ENCODE assay signal across 6 cellular contexts in the genomic region with DNA sequence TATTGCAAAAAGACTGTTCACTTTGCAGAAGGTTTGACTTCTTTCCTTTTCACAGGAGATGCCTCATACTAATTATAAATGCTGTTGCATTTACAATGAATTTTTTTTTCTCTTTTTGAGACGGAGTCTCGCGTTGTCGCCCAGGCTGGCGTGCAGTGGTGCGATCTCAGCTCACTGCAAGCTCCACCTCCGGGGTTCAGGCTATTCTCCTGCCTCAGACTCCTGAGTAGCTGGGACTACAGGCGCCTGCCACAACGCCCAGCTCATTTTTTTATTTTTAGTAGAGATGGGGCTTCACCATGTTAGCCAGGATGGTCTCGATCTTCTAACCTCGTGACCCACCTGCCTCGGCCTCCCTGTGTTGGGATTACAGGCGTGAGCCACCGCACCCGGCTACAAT.
A peak's percentile ranks its signal among the peaks of the same experiment; 100 is the strongest.
DNase-seq lines count a peak whose midpoint lies in the region; ATAC-seq and TF ChIP-seq lines count a peak whose summit lies in the region.
"Not testable (repeated sequence)": the region's sequence is repeated elsewhere in the genome, so short reads cannot be mapped to it uniquely, and the experiment has no call there.

No MANE protein-coding gene starts in this region.

- dilution Hi-C loops in IMR-90 (cut with HindIII; ENCODE audit: low sequenced_read_pairs, unreplicated experiment): not testable (repeated sequence)

- not testable (repeated sequence) for H3K9ac ChIP-seq in BLaER1; BLaER1 treated with 17β-estradiol and CSF1 and Interleukin-3, amounts not matched to agents 10 nM and 100 nM; DND-41 (ENCODE audit: low read depth, low read length); IMR-90 (ENCODE audit: low read depth, low read length); mesenchymal stem cell (ENCODE audit: low read length)

- H3K56ac ChIP-seq in IMR-90 (ENCODE audit: extremely low read depth, insufficient read depth, low read length): not testable (repeated sequence)

- not testable (repeated sequence) for H2BK120ac ChIP-seq in IMR-90 (ENCODE audit: low read depth, low read length); mesenchymal stem cell (ENCODE audit: low read depth, low read length)

- H3K4me3 ChIP-seq in BLaER1; BLaER1 treated with 17β-estradiol and CSF1 and Interleukin-3, amounts not matched to agents 10 nM and 100 nM; DND-41 (ENCODE audit: low read depth in 1 of 2, low read length in 2 of 2); IMR-90 (ENCODE audit: insufficient read depth, low read depth, low read length); mesenchymal stem cell (ENCODE audit: insufficient read depth in 1 of 2, low read depth in 1 of 2, low read length in 2 of 2): not testable (repeated sequence)

- H3K27ac Mint-ChIP-seq in osteocyte (ENCODE audit: unreplicated experiment): not testable (repeated sequence)

- H2AK5ac ChIP-seq in IMR-90 (ENCODE audit: low read depth, low read length); mesenchymal stem cell (ENCODE audit: low read length, severe bottlenecking): not testable (repeated sequence)

- not testable (repeated sequence) for H3K18ac ChIP-seq in IMR-90 (ENCODE audit: low read depth, low read length)
- peak overlapping the region; percentile 28 to 50 for H3K18ac ChIP-seq in mesenchymal stem cell (ENCODE audit: low read depth in 1 of 2, low read length in 2 of 2)

- not testable (repeated sequence) for H3K36me3 Mint-ChIP-seq in osteocyte (ENCODE audit: unreplicated experiment)

- not testable (repeated sequence) for TF ChIP-seq CTCF in DND-41 (IDR thresholded peaks at IDR 0.05; ENCODE audit: borderline replicate concordance, extremely low read depth, low read length, poor library complexity, severe bottlenecking); IMR-90 (conservative IDR thresholded peaks at IDR 0.05; ENCODE audit: low read depth, low read length); osteocyte (IDR thresholded peaks at IDR 0.05)

- H4K20me1 ChIP-seq in BLaER1; BLaER1 treated with 17β-estradiol and CSF1 and Interleukin-3, amounts not matched to agents 10 nM and 100 nM; DND-41 (ENCODE audit: insufficient read depth, low read length); IMR-90 (ENCODE audit: insufficient read depth, low read length): not testable (repeated sequence)

- H3K9me3 Mint-ChIP-seq in osteocyte (ENCODE audit: unreplicated experiment): not testable (repeated sequence)

- DNase-seq in DND-41, IMR-90, mesenchymal stem cell: not testable (repeated sequence)
- DNase-seq in osteocyte (ENCODE audit: extremely low spot score, unreplicated experiment): peak; percentile 56

- 87% methylated on average over 5 of the region's 15 CpGs; no CpG with 5 or more reads in 1 of the 2 experiments for WGBS in IMR-90 (ENCODE audit: extremely low coverage in 2 of 2, insufficient read length in 1 of 2), 2 experiments
- WGBS in mesenchymal stem cell: 98% methylated on average over 13 of the region's 15 CpGs

- peak overlapping the region; percentile 21; the same call in 1 of the 3 replicates for H2BK15ac ChIP-seq in IMR-90 (ENCODE audit: low read depth, low read length)
- not testable (repeated sequence) for H2BK15ac ChIP-seq in mesenchymal stem cell (ENCODE audit: low read depth, poor library complexity, severe bottlenecking)

- H3K4me1 Mint-ChIP-seq in osteocyte (ENCODE audit: unreplicated experiment): not testable (repeated sequence)

- H2AFZ ChIP-seq in DND-41 (ENCODE audit: low read depth, low read length); IMR-90 (replicated peaks; ENCODE audit: low read length, poor library complexity); mesenchymal stem cell (ENCODE audit: low read depth, low read length): not testable (repeated sequence)

- not testable (repeated sequence) for H2AK9ac ChIP-seq in IMR-90 (replicated peaks; ENCODE audit: low read depth, low read length, poor library complexity)

- H3K4me2 ChIP-seq in BLaER1: peak overlapping the region; percentile 53; the same call in 1 of the 2 replicates
- peak overlapping the region in 10 of 11 experiments; percentile 31 to 84 (median 74); a peak in 16 of 22 replicates for H3K4me2 ChIP-seq in BLaER1 treated with 17β-estradiol and CSF1 and Interleukin-3, amounts not matched to agents 10 nM and 100 nM
- H3K4me2 ChIP-seq in DND-41 (ENCODE audit: insufficient read depth, low read length); IMR-90 (ENCODE audit: low read depth, low read length); mesenchymal stem cell (ENCODE audit: low read length, poor library complexity, severe bottlenecking): not testable (repeated sequence)

- not testable (repeated sequence) for H3K14ac ChIP-seq in IMR-90 (replicated peaks; ENCODE audit: low read depth, low read length); mesenchymal stem cell (ENCODE audit: low read length in 2 of 2)

- CTCF ChIA-PET in IMR-90 (lab: Yijun Ruan, JAX): not testable (repeated sequence)

- POLR2A ChIA-PET in IMR-90 (lab: Charles Lee; ENCODE audit: unreplicated experiment): not testable (repeated sequence)

- H3K4me3 Mint-ChIP-seq in osteocyte (ENCODE audit: unreplicated experiment): not testable (repeated sequence)

- not testable (repeated sequence) for H3K9me1 ChIP-seq in IMR-90 (ENCODE audit: insufficient read depth, low read length)

- H4K91ac ChIP-seq in IMR-90 (ENCODE audit: insufficient read depth, low read depth, low read length); mesenchymal stem cell (ENCODE audit: low read length): not testable (repeated sequence)

- not testable (repeated sequence) for H4K5ac ChIP-seq in IMR-90 (ENCODE audit: low read depth, low read length)

- in situ Hi-C loops in IMR-90 (cut with MboI; ENCODE audit: low sequenced_read_pairs): not testable (repeated sequence)

- not testable (repeated sequence) for H3K23ac ChIP-seq in IMR-90 (ENCODE audit: low read depth, low read length); mesenchymal stem cell (ENCODE audit: low read length in 2 of 2)

- not testable (repeated sequence) for ATAC-seq in DND-41 (ENCODE audit: insufficient read depth, low read depth); IMR-90 (ENCODE audit: low read depth)

- H2BK12ac ChIP-seq in mesenchymal stem cell (ENCODE audit: low read length in 2 of 2): peak overlapping the region; percentile 45 to 51

- peaks cover 58% of the 10 kb centered on the region for H3K4me1 ChIP-seq in BLaER1
- H3K4me1 ChIP-seq in BLaER1 treated with 17β-estradiol and CSF1 and Interleukin-3, amounts not matched to agents 10 nM and 100 nM: peaks cover 19 to 51% (median 39%) of the 10 kb centered on the region in 10 experiments
- H3K4me1 ChIP-seq in DND-41 (ENCODE audit: insufficient read depth, low read length): peaks cover 37% of the 10 kb centered on the region
- not testable (repeated sequence) for H3K4me1 ChIP-seq in IMR-90 (ENCODE audit: control insufficient read depth, insufficient read depth, low read length); mesenchymal stem cell (ENCODE audit: control insufficient read depth, insufficient read depth, low read depth, low read length)

- H3K27me3 Mint-ChIP-seq in osteocyte (ENCODE audit: unreplicated experiment): peaks cover 44% of the 10 kb centered on the region

- not testable (repeated sequence) for BruUV-seq in IMR-90 (replicated peaks; lab: Mats Ljungman, UMichigan)

- not testable (repeated sequence) for H3K79me1 ChIP-seq in IMR-90 (ENCODE audit: low read depth in 1 of 2, low read length in 2 of 2); mesenchymal stem cell (replicated peaks; ENCODE audit: low read length, poor library complexity, severe bottlenecking)

- peaks cover 19% of the 10 kb centered on the region for H3K9me3 ChIP-seq in BLaER1
- peaks cover 9 to 26% (median 17%) of the 10 kb centered on the region in 11 experiments for H3K9me3 ChIP-seq in BLaER1 treated with 17β-estradiol and CSF1 and Interleukin-3, amounts not matched to agents 10 nM and 100 nM (replicated peaks in 1 of 11)
- not testable (repeated sequence) for H3K9me3 ChIP-seq in DND-41 (ENCODE audit: insufficient read depth, low read length, severe bottlenecking); IMR-90 (ENCODE audit: control insufficient read depth, insufficient read depth, low read length); mesenchymal stem cell (ENCODE audit: control insufficient read depth, low read length)

- H2BK5ac ChIP-seq in IMR-90 (ENCODE audit: low read depth, low read length, poor library complexity, severe bottlenecking); mesenchymal stem cell (ENCODE audit: low read depth, low read length, poor library complexity, severe bottlenecking): not testable (repeated sequence)

- intact Hi-C loops in IMR-90 (cut with micrococcal nuclease): not testable (repeated sequence)

- not testable (repeated sequence) for H3K27me3 ChIP-seq in BLaER1; BLaER1 treated with 17β-estradiol and CSF1 and Interleukin-3, amounts not matched to agents 10 nM and 100 nM; DND-41 (ENCODE audit: insufficient read depth, low read length, poor library complexity); IMR-90 (ENCODE audit: control insufficient read depth, insufficient read depth, low read length)
- peaks cover 9 to 11% of the 10 kb centered on the region in 2 experiments for H3K27me3 ChIP-seq in mesenchymal stem cell (ENCODE audit: control insufficient read depth in 1 of 2, insufficient read depth in 1 of 2, low read length in 2 of 2)

- H3K79me2 ChIP-seq in DND-41 (ENCODE audit: insufficient read depth, low read length): not testable (repeated sequence)

- not testable (repeated sequence) for H2BK20ac ChIP-seq in IMR-90 (ENCODE audit: low read depth, low read length)

- H4K8ac ChIP-seq in IMR-90 (ENCODE audit: low read depth in 2 of 2, low read length in 2 of 2); mesenchymal stem cell (ENCODE audit: low read length): not testable (repeated sequence)

- TF ChIP-seq RAD21 in IMR-90 (IDR thresholded peaks at IDR 0.05; ENCODE audit: low read length): not testable (repeated sequence)

- not testable (repeated sequence) for H3K36me3 ChIP-seq in BLaER1; BLaER1 treated with 17β-estradiol and CSF1 and Interleukin-3, amounts not matched to agents 10 nM and 100 nM; DND-41 (ENCODE audit: insufficient read depth, low read length); IMR-90 (ENCODE audit: control insufficient read depth, insufficient read depth, low read length); mesenchymal stem cell (ENCODE audit: control insufficient read depth in 1 of 2, insufficient read depth in 2 of 2, low read depth in 1 of 2, low read length in 2 of 2)

- TF ChIP-seq POLR2A in IMR-90 (IDR thresholded peaks at IDR 0.05; ENCODE audit: low read depth, low read length): not testable (repeated sequence)

- not testable (repeated sequence) for H3K4ac ChIP-seq in IMR-90 (ENCODE audit: low read depth, low read length); mesenchymal stem cell (ENCODE audit: low read depth in 1 of 2, low read length in 2 of 2)

- H3K27ac ChIP-seq in BLaER1; IMR-90 (ENCODE audit: insufficient read depth, low read length); mesenchymal stem cell (ENCODE audit: low read length, poor library complexity, severe bottlenecking): not testable (repeated sequence)
- peak overlapping the region in 7 of 11 experiments; percentile 53 to 77 (median 70); a peak in 12 of 22 replicates for H3K27ac ChIP-seq in BLaER1 treated with 17β-estradiol and CSF1 and Interleukin-3, amounts not matched to agents 10 nM and 100 nM
- peak overlapping the region; percentile 78 for H3K27ac ChIP-seq in DND-41 (ENCODE audit: low read length)
